ENCODE assay signal across 29 cellular contexts in genomic region chr22:34129691-34130486, GRCh38.
"Had no signal": no experiment of that assay in that cellular context is flagged by ENCODE, and none has a peak within 500 bp of the region (broad histone marks: within the 10 kb centered on the region; RNA-seq: fewer than 3 reads in every experiment).

No MANE protein-coding gene starts in this region.

- H3K4me3 ChIP-seq: psoas muscle, right lobe of liver, sigmoid colon, smooth muscle cell, spleen, suprapubic skin, testis, tibial artery, upper lobe of left lung had no signal

- H3K4me1 ChIP-seq: parathyroid adenoma, psoas muscle, right lobe of liver, sigmoid colon, spleen, suprapubic skin, testis, tibial artery, upper lobe of left lung had no signal

- H3K36me3 ChIP-seq: neutrophil, right lobe of liver, sigmoid colon, spleen, suprapubic skin, tibial artery, upper lobe of left lung had no signal

- DNase-seq: naive B cell; naive thymus-derived CD8-positive, alpha-beta T cell; nephron progenitor cell; nucleus accumbens; posterior cingulate gyrus; psoas muscle; right cardiac atrium; right lobe of liver; sigmoid colon; spleen; stimulated activated CD4-positive, alpha-beta T cell treated with anti-CD3 and anti-CD28 coated beads, Interleukin-12 subunit alpha, Interleukin-12 subunit beta, amount 100 ng/mL, for 4 hours; stimulated activated CD4-positive, alpha-beta T cell treated with anti-CD3 and anti-CD28 coated beads, Interleukin-1b, Interleukin-23, amount 100 ng/mL, for 48 hours; stimulated activated CD4-positive, alpha-beta T cell treated with anti-CD3 and anti-CD28 coated beads, Interleukin-4, amount 100 ng/mL, for 1 hour; stimulated activated CD4-positive, alpha-beta T cell treated with anti-CD3 and anti-CD28 coated beads, Interleukin-4, amount 100 ng/mL, for 4 hours; stimulated activated CD8-positive, alpha-beta memory T cell treated with anti-CD3 and anti-CD28 coated beads, Interleukin-4, amount 100 ng/mL, for 48 hours; stimulated activated naive CD4-positive, alpha-beta T cell; stimulated activated naive CD8-positive, alpha-beta T cell treated with anti-CD3 and anti-CD28 coated beads, Interleukin-15, amount 100 ng/mL, for 72 hours; stimulated activated naive CD8-positive, alpha-beta T cell treated with anti-CD3 and anti-CD28 coated beads, Interleukin-15, Interleukin-2, amounts not matched to agents 100 U/mL and 50 U/mL, for 24 hours; substantia nigra; testis; tibial artery; trophoblast cell; upper lobe of left lung had no signal

- ATAC-seq: naive thymus-derived CD8-positive, alpha-beta T cell; natural killer cell treated with Interleukin-12 subunit alpha and Interleukin-12 subunit beta and Interleukin-15 and Interleukin-18, amount 100 ng/mL, for 72 hours; psoas muscle; right cardiac atrium; right lobe of liver; stimulated activated memory B cell treated with anti-CD40 and anti-IgM and Interleukin-4, amounts not matched to agents 10 μg/mL and 1 μg/mL and 100 μg/mL, for 72 hours; stimulated activated naive CD8-positive, alpha-beta T cell treated with anti-CD3 and anti-CD28 coated beads, Interleukin-15, amount 100 ng/mL, for 72 hours; stimulated activated naive CD8-positive, alpha-beta T cell treated with anti-CD3 and anti-CD28 coated beads, Interleukin-15, Interleukin-2, amounts not matched to agents 100 U/mL and 50 U/mL, for 24 hours had no signal

- H3K27ac ChIP-seq: neutrophil, parathyroid adenoma, psoas muscle, right lobe of liver, sigmoid colon, spleen, suprapubic skin, testis, tibial artery, upper lobe of left lung had no signal

- H3K9me3 ChIP-seq: neutrophil, psoas muscle, right lobe of liver, sigmoid colon, suprapubic skin, testis, tibial artery, upper lobe of left lung had no signal

- H3K27me3 ChIP-seq: neutrophil, right lobe of liver, testis, upper lobe of left lung had no signal

- H3K9ac ChIP-seq: parathyroid adenoma had no signal
